ENCODE assay signal across 8 cellular contexts in genomic region chr7:116597384-116597783, GRCh38.
"Had no signal": no experiment of that assay in that cellular context is flagged by ENCODE, and none has a peak within 500 bp of the region (broad histone marks: within the 10 kb centered on the region; RNA-seq: fewer than 3 reads in every experiment).

No MANE protein-coding gene starts in this region.

- H3K4me3 ChIP-seq: GM12878 had no signal

- ATAC-seq: GM12878 had no signal

- DNase-seq: GDM1, GF-D8 had no signal

- FAIRE-seq: G401.6, GM12878, GM12891, GM12892, GM18507, GM19239 had no signal
